Comparison of ENCODE assay signal across 28 cellular contexts in the genomic region with DNA sequence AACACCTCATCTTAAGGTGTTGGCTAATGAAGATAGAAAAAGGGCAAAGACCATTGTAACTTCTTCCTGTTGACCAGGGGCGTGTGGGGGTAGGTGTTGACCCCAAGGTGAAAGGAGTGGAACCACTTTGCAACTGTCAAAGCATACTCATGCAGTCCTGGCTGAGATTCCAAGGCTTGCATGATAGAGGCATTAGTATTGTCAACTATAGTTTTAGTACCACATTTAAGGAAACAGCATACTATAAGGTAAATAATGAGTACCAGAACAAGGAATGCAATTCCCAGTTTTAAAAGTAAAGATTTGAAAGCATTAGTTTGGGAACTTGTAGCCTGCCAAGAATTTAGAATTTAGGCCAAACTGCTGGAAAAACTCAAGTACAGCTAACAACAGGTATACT. TPM values are rescaled to one million over a fixed set of nuclear protein-coding genes. Genes with fewer than 3 reads are reported as not detected.
"Had no signal": no experiment of that assay in that cellular context is flagged by ENCODE, and none has a peak within 500 bp of the region (broad histone marks: within the 10 kb centered on the region; RNA-seq: fewer than 3 reads in every experiment).

No MANE protein-coding gene starts in this region.

- H3K4me3 ChIP-seq: K562, PC-9, Peyer's patch, SJSA1, SK-N-MC had no signal

- H3K9ac ChIP-seq: KMS-11 had no signal

- H3K9me3 ChIP-seq: Peyer's patch, SJSA1 had no signal

- H3K27ac ChIP-seq: KMS-11, PC-9, Peyer's patch, SJSA1, SK-N-MC had no signal

- H3K4me2 ChIP-seq: KMS-11, PC-9 had no signal

- DNase-seq: Kasumi-1, MV-4-11, NCI-H1048, NCI-H1105, NCI-H1417, NCI-H1436 treated with DMSO at 0.1 percent for 48 hours, NCI-H1694, NCI-H187 treated with DMSO at 0.1 percent for 48 hours, NCI-H2029 treated with DMSO at 0.1 percent for 48 hours, NCI-H2227 treated with DMSO at 0.1 percent for 48 hours, NCI-H524, NCI-H526 treated with DMSO at 0.1 percent for 48 hours, NCI-H748 treated with DMSO at 0.1 percent for 48 hours, PC-9, Peyer's patch, SIG-M5 had no signal

- H2AFZ ChIP-seq: PC-9 had no signal

- H3K27me3 ChIP-seq: Peyer's patch, SJSA1 had no signal

- H3K36me3 ChIP-seq: Peyer's patch, SJSA1 had no signal

- ATAC-seq: HepG2, K562, Right ventricle myocardium inferior had no signal

- H3K4me1 ChIP-seq: Peyer's patch had no signal

RNA-seq across cellular contexts. Expression of gene ADGRG7, which starts 27.8 kb away (rescaled TPM):
- total RNA-seq: HepG2, HT1080, K562, M059J, NCI-H460, OCI-LY7, PC-9, Right ventricle myocardium inferior, RPMI7951, SJSA1 had no signal
- polyA plus RNA-seq: HepG2, IgD-negative memory B cell had no signal
